In genomic region chr14:57988445-57988844, GRCh38 we compare ENCODE assay signal across 20 cellular contexts.
"Had no signal": no experiment of that assay in that cellular context is flagged by ENCODE, and none has a peak within 500 bp of the region (broad histone marks: within the 10 kb centered on the region; RNA-seq: fewer than 3 reads in every experiment).

No MANE protein-coding gene starts in this region.

- H3K27ac ChIP-seq: gastrocnemius medialis, hepatocyte, left lung, neural progenitor cell, parathyroid adenoma, right lobe of liver, suprapubic skin had no signal

- H3K27me3 ChIP-seq: dorsolateral prefrontal cortex, gastrocnemius medialis, hepatocyte, left lung, neural progenitor cell, right lobe of liver, suprapubic skin had no signal

- H3K9ac ChIP-seq: neural progenitor cell, parathyroid adenoma had no signal

- ATAC-seq: esophagus mucosa; gastrocnemius medialis; left cardiac atrium; left lung; naive thymus-derived CD4-positive, alpha-beta T cell; right lobe of liver; stimulated activated naive B cell treated with anti-CD40 and anti-IgM and Interleukin-4, amounts not matched to agents 10 μg/mL and 1 μg/mL and 100 μg/mL, for 72 hours had no signal

- H3K9me3 ChIP-seq: gastrocnemius medialis, left lung, right lobe of liver, suprapubic skin had no signal

- DNase-seq: cortex of kidney; effector CD4-positive, alpha-beta T cell; gastrocnemius medialis; head of caudate nucleus; left cardiac atrium; left lung; midbrain; naive thymus-derived CD4-positive, alpha-beta T cell; right lobe of liver; small intestine; stimulated activated CD4-positive, alpha-beta T cell treated with anti-CD3 and anti-CD28 coated beads, Interleukin-15, amount 100 ng/mL, for 24 hours; stimulated activated CD4-positive, alpha-beta T cell treated with anti-CD3 and anti-CD28 coated beads, Interleukin-2, amount 100 ng/mL, for 48 hours; stimulated activated naive B cell treated with anti-CD40 and anti-IgM and Interleukin-4, amounts not matched to agents 10 μg/mL and 1 μg/mL and 100 μg/mL, for 72 hours; trophoblast cell had no signal

- H3K4me2 ChIP-seq: hepatocyte, neural progenitor cell had no signal

- H3K4me1 ChIP-seq: gastrocnemius medialis, left lung, parathyroid adenoma, right lobe of liver, suprapubic skin had no signal

- FAIRE-seq: small intestine had no signal

- H3K36me3 ChIP-seq: gastrocnemius medialis, left lung, neural progenitor cell, right lobe of liver, suprapubic skin had no signal

- H3K79me2 ChIP-seq: hepatocyte, parathyroid adenoma had no signal

- H3K4me3 ChIP-seq: dorsolateral prefrontal cortex, gastrocnemius medialis, hepatocyte, left lung, neural progenitor cell, right lobe of liver, suprapubic skin had no signal

- H2AFZ ChIP-seq: hepatocyte, neural progenitor cell, parathyroid adenoma had no signal
